Comparison of ENCODE assay signal across 8 cellular contexts in genomic region chr14:24093901-24094838, GRCh38. TPM values are rescaled to one million over a fixed set of nuclear protein-coding genes. Genes with fewer than 3 reads are reported as not detected.
DNase-seq lines count a peak whose midpoint lies in the region; ATAC-seq and TF ChIP-seq lines count a peak whose summit lies in the region.

PCK2 (plus strand) TSS chr14:24094311; CDS start chr14:24094406, 95 bp downstream.

- H3K4me1 ChIP-seq in BE2C = peaks cover 10% of the 10 kb centered on the region

- peak within 1 kb of the TSS; percentile 99 for H3K4me3 ChIP-seq in BE2C (ENCODE audit: low read depth, low read length)

- ATAC-seq in GM19351 (IDR thresholded peaks at IDR 0.05; ENCODE audit: unreplicated experiment) (peak; percentile 45), HG03565 (IDR thresholded peaks at IDR 0.05; ENCODE audit: unreplicated experiment) (peak; percentile 23)

- peak; percentile 11; the same call in 1 of the 2 replicates for TF ChIP-seq CTCF in BE2C (IDR thresholded peaks at IDR 0.05; ENCODE audit: low read depth, low read length)

- no peaks in the 10 kb centered on the region for H3K27me3 Mint-ChIP-seq in activated CD4-positive, alpha-beta memory T cell treated with anti-CD3 and anti-CD28 coated beads, Interleukin-2, amount 10 ng/mL, durations not matched to agents 7 days and 5 days

- H3K36me3 Mint-ChIP-seq in activated CD4-positive, alpha-beta memory T cell treated with anti-CD3 and anti-CD28 coated beads, Interleukin-2, amount 10 ng/mL, durations not matched to agents 7 days and 5 days (ENCODE audit: low read depth) = peaks cover 32% of the 10 kb centered on the region

- H3K9me3 ChIP-seq in BE2C = no peaks in the 10 kb centered on the region

- peaks cover 38% of the 10 kb centered on the region for H3K4me1 Mint-ChIP-seq in activated CD4-positive, alpha-beta memory T cell treated with anti-CD3 and anti-CD28 coated beads, Interleukin-2, amount 10 ng/mL, durations not matched to agents 7 days and 5 days

- peak; percentile 98 for DNase-seq in BE2C
- DNase-seq in NCI-H82 (lab: John Stamatoyannopoulos, UW) = peak; percentile 90
- DNase-seq in activated CD4-positive, alpha-beta memory T cell treated with anti-CD3 and anti-CD28 coated beads, Interleukin-2, amount 10 ng/mL, durations not matched to agents 7 days and 5 days = peak; percentile 87
- peak; percentile 63 for DNase-seq in effector CD8-positive, alpha-beta T cell (lab: John Stamatoyannopoulos, UW)
- peak; percentile 48 to 69 for DNase-seq in lung microvascular endothelial cell (ENCODE audit: low read depth in 2 of 2)
- DNase-seq in stimulated activated CD8-positive, alpha-beta memory T cell treated with anti-CD3 and anti-CD28 coated beads, Interleukin-12 subunit alpha, Interleukin-12 subunit beta, amount 100 ng/mL, for 24 hours (ENCODE audit: extremely low read depth) = peak; percentile 65

- peak within 1 kb of the TSS; percentile 100 for H3K4me3 Mint-ChIP-seq in activated CD4-positive, alpha-beta memory T cell treated with anti-CD3 and anti-CD28 coated beads, Interleukin-2, amount 10 ng/mL, durations not matched to agents 7 days and 5 days

- peak within 1 kb of the TSS; percentile 96 for H3K27ac Mint-ChIP-seq in activated CD4-positive, alpha-beta memory T cell treated with anti-CD3 and anti-CD28 coated beads, Interleukin-2, amount 10 ng/mL, durations not matched to agents 7 days and 5 days

- H3K36me3 ChIP-seq in BE2C = peaks cover 17% of the 10 kb centered on the region

- POLR2A ChIA-PET in activated CD4-positive, alpha-beta memory T cell treated with anti-CD3 and anti-CD28 coated beads, Interleukin-2, amount 10 ng/mL, durations not matched to agents 7 days and 5 days (lab: Charles Lee) = interaction anchor here (0.8 to 10.0 kb wide), 29 partner anchors 9 to 527 kb away, joined by 3 to 149 read pairs (median 4); partner anchors contain the start of genes AP1G2, CARMIL3, CHMP4A and DCAF11

- CTCF ChIA-PET in activated CD4-positive, alpha-beta memory T cell treated with anti-CD3 and anti-CD28 coated beads, Interleukin-2, amount 10 ng/mL, durations not matched to agents 7 days and 5 days (lab: Charles Lee) = interaction anchor here (0.7 to 12.0 kb wide), 14 partner anchors 10 to 337 kb away, joined by 3 to 254 read pairs (median 6); partner anchors contain the start of genes CHMP4A, DCAF11, EMC9 and IRF9

- no peaks in the 10 kb centered on the region for H3K9me3 Mint-ChIP-seq in activated CD4-positive, alpha-beta memory T cell treated with anti-CD3 and anti-CD28 coated beads, Interleukin-2, amount 10 ng/mL, durations not matched to agents 7 days and 5 days

- no peaks in the 10 kb centered on the region for H3K27me3 ChIP-seq in BE2C

RNA-seq across cellular contexts. Expression of gene PCK2, which starts in this region (rescaled TPM):
- 43.9 TPM for polyA plus RNA-seq in BE2C (2012; ENCODE audit: insufficient read depth, insufficient read length, low read depth)
- total RNA-seq in activated CD4-positive, alpha-beta memory T cell treated with anti-CD3 and anti-CD28 coated beads, Interleukin-2, amount 10 ng/mL, durations not matched to agents 7 days and 5 days = 10 to 100 TPM; 88.5 to 90.6 TPM
- total RNA-seq in lung microvascular endothelial cell = 7.6 and 9.7 TPM in 2 replicates

Comparison
In these comparisons a context has a peak if more than half of its experiments do, and no peak if none do; other contexts are left out.
1. Peak in every context shown above with its lines: DNase-seq, ATAC-seq and H3K4me3 ChIP-seq.